ENCODE assay signal across 27 cellular contexts in the genomic region with DNA sequence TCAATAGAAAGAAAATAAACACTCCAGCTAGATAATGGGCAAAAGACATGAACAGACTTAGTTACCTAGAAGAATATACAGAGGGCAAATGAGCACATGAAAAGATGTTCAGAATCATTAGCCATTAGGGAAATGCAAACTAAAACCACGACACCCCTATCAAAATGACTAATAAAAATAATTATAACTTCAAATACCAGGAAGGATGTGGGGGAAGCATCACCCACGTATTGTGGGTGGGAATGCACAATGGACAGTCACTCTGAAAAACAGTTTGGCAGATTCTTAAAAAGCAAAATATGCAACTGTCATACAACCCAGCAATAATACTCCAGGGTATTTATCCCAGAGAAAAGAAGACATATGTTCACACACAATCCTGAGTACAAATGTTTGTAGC.
DNase-seq lines count a peak whose midpoint lies in the region; ATAC-seq, FAIRE-seq and TF ChIP-seq lines count a peak whose summit lies in the region.
"Had no signal": no experiment of that assay in that cellular context is flagged by ENCODE, and none has a peak within 500 bp of the region (broad histone marks: within the 10 kb centered on the region; RNA-seq: fewer than 3 reads in every experiment).

No MANE protein-coding gene starts in this region.

- peak; percentile 18 for FAIRE-seq in endometrium (lab: Jason Lieb, UNC)
- FAIRE-seq: A549, GM12891, H54, HepG2 had no signal

- H3K4me3 ChIP-seq in HEK293 (ENCODE audit: low read depth, low read length) (no peak overlapping the region), MG63 (no peak overlapping the region)
- H3K4me3 ChIP-seq: A549, PC-9, SJCRH30 had no signal

- no peak for DNase-seq in activated naive CD8-positive, alpha-beta T cell treated with anti-CD3 and anti-CD28 coated beads for 36 hours
- no peak for DNase-seq in activated naive CD8-positive, alpha-beta T cell treated with anti-CD3 and anti-CD28 coated beads, Interleukin-2, amount 50 U/mL, for 24 hours
- no peak for DNase-seq in stimulated activated effector memory CD8-positive, alpha-beta T cell treated with anti-CD3 and anti-CD28 coated beads, Interleukin-12 subunit alpha, Interleukin-12 subunit beta, amount 100 ng/mL, for 72 hours (ENCODE audit: low spot score in 2 of 2)
- no peak for DNase-seq in MG63
- DNase-seq in NCI-H1436 treated with DMSO at 0.1 percent for 48 hours (lab: John Stamatoyannopoulos, UW) = no peak
- DNase-seq: CD8-positive, alpha-beta memory T cell; DMS 273 treated with DMSO at 0.1 percent for 48 hours; DMS79; EL; GDM1; Karpas-422; NCI-H1092 treated with DMSO at 0.1 percent for 48 hours; NCI-H1436; NCI-H2029; NCI-H2227 treated with DMSO at 0.1 percent for 48 hours; NCI-H526 treated with DMSO at 0.1 percent for 48 hours; PC-9; SJCRH30 had no signal

- ATAC-seq in activated naive CD8-positive, alpha-beta T cell treated with anti-CD3 and anti-CD28 coated beads, Interleukin-2, amount 50 U/mL, for 24 hours = no peak
- ATAC-seq in stimulated activated effector memory CD8-positive, alpha-beta T cell treated with anti-CD3 and anti-CD28 coated beads, Interleukin-12 subunit alpha, Interleukin-12 subunit beta, amount 100 ng/mL, for 72 hours = peak; percentile 16
- ATAC-seq: A549, HepG2, Right ventricle myocardium inferior, SK-N-SH treated with all-trans-retinoic acid at 6 μM for 48 hours had no signal

- peaks cover 28% of the 10 kb centered on the region for H3K9me3 Mint-ChIP-seq in activated naive CD8-positive, alpha-beta T cell treated with anti-CD3 and anti-CD28 coated beads for 36 hours
- peaks cover 24% of the 10 kb centered on the region for H3K9me3 Mint-ChIP-seq in activated naive CD8-positive, alpha-beta T cell treated with anti-CD3 and anti-CD28 coated beads, Interleukin-2, amount 50 U/mL, for 24 hours
- peaks cover 38% of the 10 kb centered on the region for H3K9me3 Mint-ChIP-seq in stimulated activated effector memory CD8-positive, alpha-beta T cell treated with anti-CD3 and anti-CD28 coated beads, Interleukin-12 subunit alpha, Interleukin-12 subunit beta, amount 100 ng/mL, for 72 hours

- no peak overlapping the region for H3K4me3 Mint-ChIP-seq in activated naive CD8-positive, alpha-beta T cell treated with anti-CD3 and anti-CD28 coated beads for 36 hours
- no peak overlapping the region for H3K4me3 Mint-ChIP-seq in activated naive CD8-positive, alpha-beta T cell treated with anti-CD3 and anti-CD28 coated beads, Interleukin-2, amount 50 U/mL, for 24 hours
- no peak overlapping the region for H3K4me3 Mint-ChIP-seq in stimulated activated effector memory CD8-positive, alpha-beta T cell treated with anti-CD3 and anti-CD28 coated beads, Interleukin-12 subunit alpha, Interleukin-12 subunit beta, amount 100 ng/mL, for 72 hours
- H3K4me3 Mint-ChIP-seq: CD14-positive monocyte; CD8-positive, alpha-beta memory T cell had no signal

- H3K36me3 ChIP-seq in HEK293 (ENCODE audit: control insufficient read depth in 2 of 2, insufficient read depth in 1 of 2, low read length in 2 of 2) (no peaks in the 10 kb centered on the region), MG63 (no peaks in the 10 kb centered on the region)
- H3K36me3 ChIP-seq: SJCRH30 had no signal

- no peaks in the 10 kb centered on the region for H3K4me1 ChIP-seq in HEK293 (ENCODE audit: control insufficient read depth, insufficient read depth, low read length)
- H3K4me1 ChIP-seq: A549, SJCRH30 had no signal

- H3K36me3 Mint-ChIP-seq in activated naive CD8-positive, alpha-beta T cell treated with anti-CD3 and anti-CD28 coated beads for 36 hours = peaks cover 7% of the 10 kb centered on the region
- H3K36me3 Mint-ChIP-seq in activated naive CD8-positive, alpha-beta T cell treated with anti-CD3 and anti-CD28 coated beads, Interleukin-2, amount 50 U/mL, for 24 hours (ENCODE audit: low read depth) = peaks cover 6% of the 10 kb centered on the region
- H3K36me3 Mint-ChIP-seq in stimulated activated effector memory CD8-positive, alpha-beta T cell treated with anti-CD3 and anti-CD28 coated beads, Interleukin-12 subunit alpha, Interleukin-12 subunit beta, amount 100 ng/mL, for 72 hours = no peaks in the 10 kb centered on the region
- H3K36me3 Mint-ChIP-seq: CD14-positive monocyte had no signal

- no peak overlapping the region for H3K27ac ChIP-seq in HEK293 (ENCODE audit: extremely low read depth, low read depth, low read length)
- H3K27ac ChIP-seq: A549, PC-9, SJCRH30 had no signal

- POLR2A ChIA-PET in HEK293 (lab: Yijun Ruan, JAX) = no interaction called here

- H3K27me3 ChIP-seq in MG63 = no peaks in the 10 kb centered on the region
- H3K27me3 ChIP-seq: SJCRH30 had no signal

- TF ChIP-seq CTCF in HEK293 (tag by site-specific recombination; IDR thresholded peaks at IDR 0.05) = no peak

- H3K4me1 Mint-ChIP-seq in activated naive CD8-positive, alpha-beta T cell treated with anti-CD3 and anti-CD28 coated beads for 36 hours = peaks cover 15% of the 10 kb centered on the region
- H3K4me1 Mint-ChIP-seq in activated naive CD8-positive, alpha-beta T cell treated with anti-CD3 and anti-CD28 coated beads, Interleukin-2, amount 50 U/mL, for 24 hours = peaks cover 9% of the 10 kb centered on the region
- H3K4me1 Mint-ChIP-seq in stimulated activated effector memory CD8-positive, alpha-beta T cell treated with anti-CD3 and anti-CD28 coated beads, Interleukin-12 subunit alpha, Interleukin-12 subunit beta, amount 100 ng/mL, for 72 hours = peaks cover 11% of the 10 kb centered on the region
- H3K4me1 Mint-ChIP-seq: CD14-positive monocyte had no signal

- peak overlapping the region; percentile 27 for H3K27ac Mint-ChIP-seq in activated naive CD8-positive, alpha-beta T cell treated with anti-CD3 and anti-CD28 coated beads for 36 hours
- H3K27ac Mint-ChIP-seq in activated naive CD8-positive, alpha-beta T cell treated with anti-CD3 and anti-CD28 coated beads, Interleukin-2, amount 50 U/mL, for 24 hours = no peak overlapping the region
- H3K27ac Mint-ChIP-seq in stimulated activated effector memory CD8-positive, alpha-beta T cell treated with anti-CD3 and anti-CD28 coated beads, Interleukin-12 subunit alpha, Interleukin-12 subunit beta, amount 100 ng/mL, for 72 hours = no peak overlapping the region
- H3K27ac Mint-ChIP-seq: CD14-positive monocyte; CD8-positive, alpha-beta memory T cell had no signal

- CTCF ChIA-PET in HEK293 (lab: Yijun Ruan, JAX) = interaction anchor here (0.7 kb wide), 1 partner anchor 182 kb away, joined by 5 read pairs; no protein-coding TSS in a partner anchor

- H3K27me3 Mint-ChIP-seq in activated naive CD8-positive, alpha-beta T cell treated with anti-CD3 and anti-CD28 coated beads for 36 hours = peaks cover 6% of the 10 kb centered on the region
- no peaks in the 10 kb centered on the region for H3K27me3 Mint-ChIP-seq in activated naive CD8-positive, alpha-beta T cell treated with anti-CD3 and anti-CD28 coated beads, Interleukin-2, amount 50 U/mL, for 24 hours

- H3K9me3 ChIP-seq in HEK293 (ENCODE audit: control insufficient read depth, insufficient read depth, low read depth, low read length) = peaks cover 3% of the 10 kb centered on the region
- H3K9me3 ChIP-seq in MG63 = peaks cover 24% of the 10 kb centered on the region

TF ChIP-seq in HEK293, 187 proteins besides CTCF, POLR2A, EP300 and RAD21:
- TF ChIP-seq TCF7L2 (IDR thresholded peaks at IDR 0.05; ENCODE audit: borderline replicate concordance, low read depth, low read length) (no peak), ZNF366 (tag by site-specific recombination; conservative IDR thresholded peaks at IDR 0.05) (no peak), ZNF664 (tag by site-specific recombination; IDR thresholded peaks at IDR 0.05) (no peak), EGR2 (tag by site-specific recombination; IDR thresholded peaks at IDR 0.05; ENCODE audit: low read depth) (0 out of 2 replicates have a peak, but pooled peaks have one; percentile 11), ZFHX2 (tag by site-specific recombination; conservative IDR thresholded peaks at IDR 0.05) (0 out of 2 replicates have a peak, but pooled peaks have one; percentile 24)
- TF ChIP-seq, protein P1, sequence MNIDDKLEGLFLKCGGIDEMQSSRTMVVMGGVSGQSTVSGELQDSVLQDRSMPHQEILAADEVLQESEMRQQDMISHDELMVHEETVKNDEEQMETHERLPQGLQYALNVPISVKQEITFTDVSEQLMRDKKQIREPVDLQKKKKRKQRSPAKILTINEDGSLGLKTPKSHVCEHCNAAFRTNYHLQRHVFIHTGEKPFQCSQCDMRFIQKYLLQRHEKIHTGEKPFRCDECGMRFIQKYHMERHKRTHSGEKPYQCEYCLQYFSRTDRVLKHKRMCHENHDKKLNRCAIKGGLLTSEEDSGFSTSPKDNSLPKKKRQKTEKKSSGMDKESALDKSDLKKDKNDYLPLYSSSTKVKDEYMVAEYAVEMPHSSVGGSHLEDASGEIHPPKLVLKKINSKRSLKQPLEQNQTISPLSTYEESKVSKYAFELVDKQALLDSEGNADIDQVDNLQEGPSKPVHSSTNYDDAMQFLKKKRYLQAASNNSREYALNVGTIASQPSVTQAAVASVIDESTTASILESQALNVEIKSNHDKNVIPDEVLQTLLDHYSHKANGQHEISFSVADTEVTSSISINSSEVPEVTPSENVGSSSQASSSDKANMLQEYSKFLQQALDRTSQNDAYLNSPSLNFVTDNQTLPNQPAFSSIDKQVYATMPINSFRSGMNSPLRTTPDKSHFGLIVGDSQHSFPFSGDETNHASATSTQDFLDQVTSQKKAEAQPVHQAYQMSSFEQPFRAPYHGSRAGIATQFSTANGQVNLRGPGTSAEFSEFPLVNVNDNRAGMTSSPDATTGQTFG (tag by site-specific recombination; IDR thresholded peaks at IDR 0.05; ENCODE audit: borderline replicate concordance) = no peak
TF ChIP-seq in HEK293: peak in this region for 2.
